ENCODE assay signal across 9 cellular contexts in genomic region chr10:52779541-52780390, GRCh38. TPM values are rescaled to one million over a fixed set of nuclear protein-coding genes. Genes with fewer than 3 reads are reported as not detected.
DNase-seq lines count a peak whose midpoint lies in the region; ATAC-seq and TF ChIP-seq lines count a peak whose summit lies in the region.
"Had no signal": no experiment of that assay in that cellular context is flagged by ENCODE, and none has a peak within 500 bp of the region (broad histone marks: within the 10 kb centered on the region; RNA-seq: fewer than 3 reads in every experiment).

No MANE protein-coding gene starts in this region.

- no peak overlapping the region for H3K4me3 Mint-ChIP-seq in stimulated activated memory B cell treated with anti-CD40 and anti-IgM and Interleukin-4, amounts not matched to agents 10 μg/mL and 1 μg/mL and 100 μg/mL, for 72 hours

- H3K9me3 Mint-ChIP-seq in stimulated activated memory B cell treated with anti-CD40 and anti-IgM and Interleukin-4, amounts not matched to agents 10 μg/mL and 1 μg/mL and 100 μg/mL, for 72 hours: no peaks in the 10 kb centered on the region

- no peaks in the 10 kb centered on the region for H3K4me1 Mint-ChIP-seq in stimulated activated memory B cell treated with anti-CD40 and anti-IgM and Interleukin-4, amounts not matched to agents 10 μg/mL and 1 μg/mL and 100 μg/mL, for 72 hours

- TF ChIP-seq CTCF in choroid plexus epithelial cell (conservative IDR thresholded peaks at IDR 0.05; ENCODE audit: low read depth, low read length) (peak; percentile 98), left lung (IDR thresholded peaks at IDR 0.05) (peak; percentile 83 to 96)

- no peak overlapping the region for H3K27ac Mint-ChIP-seq in stimulated activated memory B cell treated with anti-CD40 and anti-IgM and Interleukin-4, amounts not matched to agents 10 μg/mL and 1 μg/mL and 100 μg/mL, for 72 hours

- no peaks in the 10 kb centered on the region for H3K36me3 ChIP-seq in left lung
- H3K36me3 ChIP-seq: BLaER1 treated with 17β-estradiol and CSF1 and Interleukin-3, amounts not matched to agents 10 nM and 100 nM had no signal

- no peaks in the 10 kb centered on the region for H3K4me1 ChIP-seq in left lung

- DNase-seq in NCI-H1436 (lab: John Stamatoyannopoulos, UW): peak; percentile 4
- no peak for DNase-seq in NCI-H1436 treated with DMSO at 0.1 percent for 48 hours (lab: John Stamatoyannopoulos, UW)
- DNase-seq in SK-MEL-5 (ENCODE audit: low read depth, low spot score): peak; percentile 75
- DNase-seq in choroid plexus epithelial cell (ENCODE audit: low read depth): peak; percentile 80
- DNase-seq in left lung: peak; percentile 50 to 73

- H3K27ac ChIP-seq in left lung: no peak overlapping the region

- no peaks in the 10 kb centered on the region for H3K36me3 Mint-ChIP-seq in stimulated activated memory B cell treated with anti-CD40 and anti-IgM and Interleukin-4, amounts not matched to agents 10 μg/mL and 1 μg/mL and 100 μg/mL, for 72 hours

- H3K27me3 Mint-ChIP-seq in stimulated activated memory B cell treated with anti-CD40 and anti-IgM and Interleukin-4, amounts not matched to agents 10 μg/mL and 1 μg/mL and 100 μg/mL, for 72 hours: no peaks in the 10 kb centered on the region

- ATAC-seq in GM21423 (IDR thresholded peaks at IDR 0.05; ENCODE audit: unreplicated experiment): peak; percentile 96
- peak; percentile 93 for ATAC-seq in HG03565 (IDR thresholded peaks at IDR 0.05; ENCODE audit: unreplicated experiment)
- ATAC-seq in left lung: peak; percentile 96
- peak; percentile 58 for ATAC-seq in stimulated activated memory B cell treated with anti-CD40 and anti-IgM and Interleukin-4, amounts not matched to agents 10 μg/mL and 1 μg/mL and 100 μg/mL, for 72 hours

- no peaks in the 10 kb centered on the region for H3K9me3 ChIP-seq in left lung

- in situ Hi-C loops in SK-MEL-5 (cut with HindIII; ENCODE audit: low pct_unique_long_range_greater_than_20kb, low sequenced_read_pairs): no loop called here

- no peak overlapping the region for H3K4me3 ChIP-seq in choroid plexus epithelial cell (ENCODE audit: low read depth, low read length)
- no peak overlapping the region for H3K4me3 ChIP-seq in left lung
- H3K4me3 ChIP-seq: BLaER1 treated with 17β-estradiol and CSF1 and Interleukin-3, amounts not matched to agents 10 nM and 100 nM had no signal

- peaks cover 0 to 21% of the 10 kb centered on the region in 2 donors for H3K27me3 ChIP-seq in left lung
- H3K27me3 ChIP-seq: BLaER1 treated with 17β-estradiol and CSF1 and Interleukin-3, amounts not matched to agents 10 nM and 100 nM had no signal

- intact Hi-C loops in left lung (cut with DNase I): loop anchor here in 1 of 2 donors (5.0 kb wide), 1 partner anchor 37 kb away; no protein-coding TSS in a partner anchor

RNA-seq across cellular contexts. Expression of gene MBL2, which starts 7.2 kb away (rescaled TPM):
- total RNA-seq in SK-MEL-5 (2014; rRNA removed; shearing (Covaris generic)): 0.16 TPM in 1 of 2 replicates, not detected in the other
- 0.04 TPM in 1 of 2 replicates, not detected in the other for polyA plus RNA-seq in SK-MEL-5 (2015; cell fraction: cytosol; rRNA removed)
- polyA plus RNA-seq in SK-MEL-5 (2015; cell fraction: nucleus; rRNA removed): 0.25 and 1.2 TPM in 2 replicates
- not detected for total RNA-seq in left lung
